ENCODE assay signal across 9 cellular contexts in genomic region chr6:111871207-111871606, GRCh38. TPM values are rescaled to one million over a fixed set of nuclear protein-coding genes. Genes with fewer than 3 reads are reported as not detected.
A peak's percentile ranks its signal among the peaks of the same experiment; 100 is the strongest.
DNase-seq lines count a peak whose midpoint lies in the region; ATAC-seq, FAIRE-seq and TF ChIP-seq lines count a peak whose summit lies in the region.
"Had no signal": no experiment of that assay in that cellular context is flagged by ENCODE, and none has a peak within 500 bp of the region (broad histone marks: within the 10 kb centered on the region; RNA-seq: fewer than 3 reads in every experiment).

No MANE protein-coding gene starts in this region.

- H3K4me1 ChIP-seq in keratinocyte (ENCODE audit: control insufficient read depth, extremely low read depth, insufficient read depth, low read length) (no peaks in the 10 kb centered on the region), suprapubic skin (peaks cover 34% of the 10 kb centered on the region)

- no peak overlapping the region for H2AFZ ChIP-seq in keratinocyte (ENCODE audit: control insufficient read depth, low read length)

- WGBS in suprapubic skin = 46% methylated on average over 3 of the region's 3 CpGs

- no peak for ATAC-seq in HG03469 (IDR thresholded peaks at IDR 0.05; ENCODE audit: unreplicated experiment)

- H3K27ac Mint-ChIP-seq in activated naive CD4-positive, alpha-beta T cell treated with anti-CD3 and anti-CD28 coated beads, Interleukin-2, amount 10 ng/mL, durations not matched to agents 7 days and 5 days = peak overlapping the region; percentile 94

- H3K9ac ChIP-seq in keratinocyte (ENCODE audit: control insufficient read depth, extremely low read depth, insufficient read depth, low read length) = no peak overlapping the region

- no peak overlapping the region for H3K27ac ChIP-seq in keratinocyte (ENCODE audit: control insufficient read depth, insufficient read depth, low read length)
- H3K27ac ChIP-seq in suprapubic skin = peak overlapping the region; percentile 96
- H3K27ac ChIP-seq: HL-60 had no signal

- peaks cover 33% of the 10 kb centered on the region for H3K79me2 ChIP-seq in keratinocyte (ENCODE audit: control insufficient read depth, insufficient read depth, low read length)

- TF ChIP-seq POLR2A in suprapubic skin (IDR thresholded peaks at IDR 0.05) = no peak

- CTCF ChIA-PET in activated naive CD4-positive, alpha-beta T cell treated with anti-CD3 and anti-CD28 coated beads, Interleukin-2, amount 10 ng/mL, durations not matched to agents 7 days and 5 days (lab: Charles Lee) = interaction anchor here (1.0 to 1.6 kb wide), 3 partner anchors 27 to 122 kb away, joined by 3 to 7 read pairs (median 3); no protein-coding TSS in a partner anchor

- TF ChIP-seq CTCF in keratinocyte (optimal IDR thresholded peaks at IDR 0.05 in 1 of 3, IDR thresholded peaks at IDR 0.05 in 1 of 3, conservative IDR thresholded peaks at IDR 0.05 in 1 of 3; ENCODE audit: extremely low read depth in 1 of 3, insufficient read depth in 2 of 3, low read length in 3 of 3) = no peak
- TF ChIP-seq CTCF in suprapubic skin (IDR thresholded peaks at IDR 0.05) = no peak

- H4K20me1 ChIP-seq in keratinocyte (ENCODE audit: control insufficient read depth, extremely low read depth, insufficient read depth, low read length) = no peaks in the 10 kb centered on the region

- peak overlapping the region; percentile 76 for H3K4me2 ChIP-seq in keratinocyte (ENCODE audit: control insufficient read depth, extremely low read depth, insufficient read depth, low read depth, low read length)

- H3K4me3 ChIP-seq in Jurkat, Clone E6-1 (ENCODE audit: low read length) = peak overlapping the region; percentile 72
- peak overlapping the region; percentile 1 to 83 (median 72) for H3K4me3 ChIP-seq in keratinocyte (ENCODE audit: control insufficient read depth in 2 of 3, extremely low read depth in 1 of 3, insufficient read depth in 2 of 3, low read depth in 1 of 3, low read length in 3 of 3)
- peak overlapping the region; percentile 90 for H3K4me3 ChIP-seq in suprapubic skin

- peak overlapping the region; percentile 97 for H3K4me3 Mint-ChIP-seq in activated naive CD4-positive, alpha-beta T cell treated with anti-CD3 and anti-CD28 coated beads, Interleukin-2, amount 10 ng/mL, durations not matched to agents 7 days and 5 days

- no peaks in the 10 kb centered on the region for H3K9me3 Mint-ChIP-seq in activated naive CD4-positive, alpha-beta T cell treated with anti-CD3 and anti-CD28 coated beads, Interleukin-2, amount 10 ng/mL, durations not matched to agents 7 days and 5 days

- no peaks in the 10 kb centered on the region for H3K27me3 ChIP-seq in keratinocyte (ENCODE audit: control insufficient read depth, extremely low read depth, insufficient read depth, low read length)
- no peaks in the 10 kb centered on the region for H3K27me3 ChIP-seq in suprapubic skin

- FAIRE-seq in keratinocyte (lab: Jason Lieb, UNC) = no peak

- H3K9me1 ChIP-seq in keratinocyte (ENCODE audit: control insufficient read depth, extremely low read depth, insufficient read depth, low read length) = no peaks in the 10 kb centered on the region

- H3K4me1 Mint-ChIP-seq in activated naive CD4-positive, alpha-beta T cell treated with anti-CD3 and anti-CD28 coated beads, Interleukin-2, amount 10 ng/mL, durations not matched to agents 7 days and 5 days = peaks cover 72% of the 10 kb centered on the region

- H3K9me3 ChIP-seq in keratinocyte (ENCODE audit: control insufficient read depth, low read depth, low read length) (no peaks in the 10 kb centered on the region), suprapubic skin (no peaks in the 10 kb centered on the region)

- peaks cover 4% of the 10 kb centered on the region for H3K27me3 Mint-ChIP-seq in activated naive CD4-positive, alpha-beta T cell treated with anti-CD3 and anti-CD28 coated beads, Interleukin-2, amount 10 ng/mL, durations not matched to agents 7 days and 5 days

- dilution Hi-C loops in keratinocyte (cut with MboI; ENCODE audit: extremely low pct_ligation_motif_present, low sequenced_read_pairs) = no loop called here

- DNase-seq in CD1c-positive myeloid dendritic cell (ENCODE audit: extremely low spot score) (peak; percentile 34), keratinocyte (ENCODE audit: low read depth, low spot score) (no peak), suprapubic skin (ENCODE audit: low spot score in 2 of 2) (no peak), SW 1271 (lab: John Stamatoyannopoulos, UW) (no peak), NCI-H345 treated with DMSO at 0.1 percent for 48 hours (lab: John Stamatoyannopoulos, UW; ENCODE audit: unreplicated experiment) (no peak)
- peak; percentile 96 for DNase-seq in Jurkat, Clone E6-1 (ENCODE audit: low read depth, low spot score)
- peak; percentile 58 for DNase-seq in activated naive CD4-positive, alpha-beta T cell treated with anti-CD3 and anti-CD28 coated beads, Interleukin-2, amount 10 ng/mL, durations not matched to agents 7 days and 5 days

- H3K36me3 Mint-ChIP-seq in activated naive CD4-positive, alpha-beta T cell treated with anti-CD3 and anti-CD28 coated beads, Interleukin-2, amount 10 ng/mL, durations not matched to agents 7 days and 5 days = peaks cover 36% of the 10 kb centered on the region

- H3K36me3 ChIP-seq in keratinocyte (ENCODE audit: control insufficient read depth in 2 of 2, extremely low read depth in 1 of 2, insufficient read depth in 2 of 2, low read length in 2 of 2) (no peaks in the 10 kb centered on the region), suprapubic skin (no peaks in the 10 kb centered on the region)

- no peak for TF ChIP-seq EP300 in suprapubic skin (IDR thresholded peaks at IDR 0.05)

RNA-seq across cellular contexts. Expression of gene FYN, which starts 2.0 kb away (rescaled TPM):
- polyA plus RNA-seq in Jurkat, Clone E6-1 (2012; ENCODE audit: insufficient read depth, insufficient read length) = 97.1 TPM
- 24.7 to 46.8 TPM (median 27.3 TPM) in 3 replicates for polyA plus RNA-seq in keratinocyte
- polyA plus RNA-seq in keratinocyte (2011; ENCODE audit: low read depth) = 193 TPM
- 30.2 and 37.1 TPM in 2 replicates for polyA plus RNA-seq in keratinocyte (2011; cell fraction: cytosol; rRNA removed)
- 60.3 and 73.6 TPM in 2 replicates for polyA plus RNA-seq in keratinocyte (2011; cell fraction: nucleus; rRNA removed)
- polyA plus RNA-seq in keratinocyte (2012; ENCODE audit: low replicate concordance) = 40.4 and 62.3 TPM in 2 replicates
- polyA minus RNA-seq in keratinocyte = 33.5 to 71.8 TPM (median 53.0 TPM) in 3 replicates
- 43.5 TPM for polyA minus RNA-seq in keratinocyte (2011; cell fraction: cytosol; rRNA and poly(A)+ RNA removed)
- polyA minus RNA-seq in keratinocyte (2011; cell fraction: nucleus; rRNA and poly(A)+ RNA removed) = 36.9 and 67.8 TPM in 2 replicates
- 10 to 100 TPM; 36.6 to 89.6 (median 67.3) TPM for total RNA-seq in suprapubic skin

Comparison
In these comparisons a context has a peak if more than half of its experiments do, and no peak if none do; other contexts are left out.
1. DNase-seq: peak in CD1c-positive myeloid dendritic cell (single experiment), Jurkat, Clone E6-1 (single experiment) and activated naive CD4-positive, alpha-beta T cell treated with anti-CD3 and anti-CD28 coated beads, Interleukin-2, amount 10 ng/mL, durations not matched to agents 7 days and 5 days (single experiment); none in keratinocyte (single experiment), suprapubic skin (0 of 2), SW 1271 (0 of 2) and NCI-H345 treated with DMSO at 0.1 percent for 48 hours (single experiment).
2. Peak in every context shown above with its lines, with median percentiles within 50 percentile points of each other: H3K4me3 ChIP-seq.